Comparison of ENCODE assay signal across 24 cellular contexts in the genomic region with DNA sequence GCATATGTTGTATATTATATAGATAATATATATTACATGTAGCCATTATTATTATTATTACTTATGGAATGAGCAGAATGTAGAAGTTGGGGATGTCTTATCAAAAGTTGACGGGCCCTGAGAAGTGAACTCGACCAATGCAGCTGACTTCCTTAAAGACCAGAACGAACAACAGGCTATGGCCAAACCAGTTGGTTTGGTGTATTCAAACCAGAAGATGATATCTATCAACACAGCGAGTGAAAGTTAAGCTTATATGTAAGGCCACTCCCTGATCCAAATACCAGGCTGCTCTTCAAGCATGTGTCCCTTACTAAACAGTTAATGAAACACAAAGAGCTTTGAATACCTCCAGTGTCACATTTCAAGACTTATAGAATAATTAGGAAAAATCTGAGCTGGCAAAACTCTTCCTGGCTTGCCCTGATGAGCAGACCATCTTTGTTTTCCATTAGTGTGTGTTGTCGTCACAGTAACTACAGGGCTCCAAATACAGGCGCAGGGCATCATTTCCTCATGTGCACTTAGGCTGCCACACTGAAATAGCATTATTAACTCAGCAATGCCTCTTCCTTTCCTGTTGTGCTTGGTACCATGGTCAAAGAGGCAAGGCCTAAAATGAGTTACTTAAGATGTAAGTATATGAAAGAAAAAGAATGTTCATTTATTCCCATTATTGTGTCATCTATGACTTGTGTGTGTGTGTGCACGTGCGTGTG. TPM values are rescaled to one million over a fixed set of nuclear protein-coding genes. Genes with fewer than 3 reads are reported as not detected.
A peak's percentile ranks its signal among the peaks of the same experiment; 100 is the strongest.
DNase-seq lines count a peak whose midpoint lies in the region; ATAC-seq and TF ChIP-seq lines count a peak whose summit lies in the region.
"Had no signal": no experiment of that assay in that cellular context is flagged by ENCODE, and none has a peak within 500 bp of the region (broad histone marks: within the 10 kb centered on the region; RNA-seq: fewer than 3 reads in every experiment).

No MANE protein-coding gene starts in this region.

- H3K27me3 ChIP-seq in A673 (replicated peaks; ENCODE audit: insufficient read depth, low read depth, low read length, poor library complexity) (no peaks in the 10 kb centered on the region), hepatocyte (no peaks in the 10 kb centered on the region), skeletal muscle tissue (ENCODE audit: control insufficient read depth in 3 of 3, insufficient read depth in 3 of 3, low read length in 3 of 3) (no peaks in the 10 kb centered on the region), spleen (replicated peaks in 1 of 7) (peaks cover 0 to 8% (median 0%) of the 10 kb centered on the region in 7 donors)

- H3K9me3 ChIP-seq in A673 (ENCODE audit: low read depth, low read length, poor library complexity, severe bottlenecking) (no peaks in the 10 kb centered on the region), hepatocyte (ENCODE audit: low read depth) (no peaks in the 10 kb centered on the region), skeletal muscle tissue (ENCODE audit: control insufficient read depth in 3 of 3, low read length in 3 of 3) (no peaks in the 10 kb centered on the region), spleen (no peaks in the 10 kb centered on the region)

- no peak overlapping the region for H2AFZ ChIP-seq in hepatocyte

- H3K79me2 ChIP-seq in hepatocyte: peaks cover 9% of the 10 kb centered on the region

- DNase-seq in A673 (ENCODE audit: low spot score): peak; percentile 27
- DNase-seq in hepatocyte (ENCODE audit: low spot score): no peak
- DNase-seq in NCI-H1436 treated with DMSO at 0.1 percent for 48 hours (lab: John Stamatoyannopoulos, UW): no peak
- DNase-seq in spleen: no peak
- DNase-seq in NCI-H345 (lab: John Stamatoyannopoulos, UW): no peak
- DNase-seq: activated CD4-positive, alpha-beta T cell treated with anti-CD3 and anti-CD28 coated beads for 36 hours; activated naive CD4-positive, alpha-beta T cell treated with anti-CD3 and anti-CD28 coated beads, Interleukin-2, amount 10 ng/mL, durations not matched to agents 7 days and 5 days; activated T-cell treated with anti-CD3 and anti-CD28 coated beads, Interleukin-2, amount 50 U/mL, for 48 hours; CD4-positive, alpha-beta T cell; cerebellar nuclear complex; DMS79; effector CD8-positive, alpha-beta T cell; glutamatergic neuron; Kasumi-1; NCI-H1048; NCI-H2081; NCI-H510A treated with DMSO at 0.1 percent for 48 hours; stimulated activated CD8-positive, alpha-beta memory T cell treated with anti-CD3 and anti-CD28 coated beads, Interleukin-4, amount 100 ng/mL, for 48 hours had no signal

- intact Hi-C loops in A673 (cut with micrococcal nuclease; ENCODE audit: unreplicated experiment): no loop called here
- intact Hi-C loops in spleen (cut with DNase I; ENCODE audit: low total_unique reads): no loop called here

- H3K36me3 ChIP-seq in A673 (ENCODE audit: insufficient read depth, low read length, poor library complexity, severe bottlenecking): no peaks in the 10 kb centered on the region
- H3K36me3 ChIP-seq in hepatocyte (replicated peaks; ENCODE audit: insufficient read depth, low read depth): no peaks in the 10 kb centered on the region
- no peaks in the 10 kb centered on the region for H3K36me3 ChIP-seq in skeletal muscle tissue (ENCODE audit: control insufficient read depth in 3 of 3, insufficient read depth in 3 of 3, low read length in 3 of 3)
- no peaks in the 10 kb centered on the region for H3K36me3 ChIP-seq in spleen

- TF ChIP-seq POLR2A in spleen (IDR thresholded peaks at IDR 0.05): no peak

- ATAC-seq in GM21576 (IDR thresholded peaks at IDR 0.05; ENCODE audit: unreplicated experiment): no peak
- ATAC-seq: activated CD4-positive, alpha-beta T cell treated with anti-CD3 and anti-CD28 coated beads for 36 hours; left lobe of liver had no signal

- H3K27ac ChIP-seq in A673 (ENCODE audit: low read depth, low read length, poor library complexity, severe bottlenecking) (no peak overlapping the region), VCaP (peak overlapping the region; percentile 88), hepatocyte (peak overlapping the region; percentile 58), skeletal muscle tissue (ENCODE audit: low read depth, low read length) (peak overlapping the region; percentile 57), spleen (no peak overlapping the region)
- H3K27ac ChIP-seq: RWPE1 had no signal

- CTCF ChIA-PET in A673 (lab: Charles Lee): no interaction called here

- H3K4me2 ChIP-seq in hepatocyte: no peak overlapping the region

- POLR2A ChIA-PET in A673 (lab: Charles Lee; ENCODE audit: low non-redundant PET): no interaction called here

- H3K4me3 ChIP-seq in A673 (ENCODE audit: low read depth, low read length, poor library complexity, severe bottlenecking) (no peak overlapping the region), hepatocyte (no peak overlapping the region), skeletal muscle tissue (ENCODE audit: low read length in 3 of 3) (peak overlapping the region in 2 of 3 donors; percentile 27 to 39), spleen (no peak overlapping the region)

- no peak overlapping the region for H3K9ac ChIP-seq in skeletal muscle tissue (ENCODE audit: low read depth in 1 of 3, low read length in 3 of 3)

- no peaks in the 10 kb centered on the region for H4K20me1 ChIP-seq in hepatocyte (ENCODE audit: insufficient read depth, poor library complexity, severe bottlenecking)

- BruUV-seq in A673 (replicated peaks; lab: Mats Ljungman, UMichigan): no TSS peak

- 89% methylated on average over 8 of the region's 8 CpGs for WGBS in hepatocyte (ENCODE audit: low lambda C conversion rate, missing lambda C conversion rate)
- WGBS in spleen, 5 donors: 88 to 96% (median 90%) methylated on average over 8 of the region's 8 CpGs

- TF ChIP-seq CTCF in A673 (conservative IDR thresholded peaks at IDR 0.05; ENCODE audit: low read depth, low read length): no peak
- no peak for TF ChIP-seq CTCF in VCaP (conservative IDR thresholded peaks at IDR 0.05)
- TF ChIP-seq CTCF in hepatocyte (IDR thresholded peaks at IDR 0.05; ENCODE audit: poor library complexity): no peak
- no peak for TF ChIP-seq CTCF in spleen (IDR thresholded peaks at IDR 0.05 in 8 of 11, conservative IDR thresholded peaks at IDR 0.05 in 3 of 11)

- H3K9me2 ChIP-seq in hepatocyte (replicated peaks; ENCODE audit: insufficient read depth): no peaks in the 10 kb centered on the region

- H3K4me1 ChIP-seq in A673 (ENCODE audit: insufficient read depth, low read length, poor library complexity, severe bottlenecking): peaks cover 26% of the 10 kb centered on the region
- peaks cover 8% of the 10 kb centered on the region for H3K4me1 ChIP-seq in hepatocyte (ENCODE audit: insufficient read depth)
- H3K4me1 ChIP-seq in skeletal muscle tissue (ENCODE audit: control insufficient read depth in 3 of 3, insufficient read depth in 3 of 3, low read length in 3 of 3): peaks cover 34 to 65% (median 42%) of the 10 kb centered on the region in 3 donors
- H3K4me1 ChIP-seq in spleen: no peaks in the 10 kb centered on the region

RNA-seq across cellular contexts. Expression of a gene that starts 6.6 kb away (rescaled TPM):
- total RNA-seq in A673 (2021): 0.24 and 0.32 TPM in 2 replicates
- total RNA-seq in hepatocyte: 6.0 and 7.3 TPM in 2 replicates
- 4.1 and 5.7 TPM in 2 replicates for polyA plus RNA-seq in hepatocyte
- 19.3 TPM for total RNA-seq in skeletal muscle tissue
- total RNA-seq in spleen: under 1 TPM; 0.34 to 0.59 (median 0.43) TPM
- under 1 TPM; 0.11 to 0.22 (median 0.17) TPM for polyA plus RNA-seq in spleen
- total RNA-seq: activated CD4-positive, alpha-beta T cell treated with anti-CD3 and anti-CD28 coated beads for 36 hours; activated CD8-positive, alpha-beta memory T cell treated with anti-CD3 and anti-CD28 coated beads for 36 hours had no signal

Comparison
In these comparisons a context has a peak if more than half of its experiments do, and no peak if none do; other contexts are left out.
1. H3K27ac ChIP-seq: peak in VCaP (single experiment), hepatocyte (single experiment) and skeletal muscle tissue (single experiment); none in A673 (single experiment) and spleen (0 of 8).
2. H3K4me3 ChIP-seq: peak in skeletal muscle tissue (2 of 3); none in A673 (single experiment), hepatocyte (single experiment) and spleen (0 of 8).